Comparison of ENCODE assay signal across 18 cellular contexts in the genomic region with DNA sequence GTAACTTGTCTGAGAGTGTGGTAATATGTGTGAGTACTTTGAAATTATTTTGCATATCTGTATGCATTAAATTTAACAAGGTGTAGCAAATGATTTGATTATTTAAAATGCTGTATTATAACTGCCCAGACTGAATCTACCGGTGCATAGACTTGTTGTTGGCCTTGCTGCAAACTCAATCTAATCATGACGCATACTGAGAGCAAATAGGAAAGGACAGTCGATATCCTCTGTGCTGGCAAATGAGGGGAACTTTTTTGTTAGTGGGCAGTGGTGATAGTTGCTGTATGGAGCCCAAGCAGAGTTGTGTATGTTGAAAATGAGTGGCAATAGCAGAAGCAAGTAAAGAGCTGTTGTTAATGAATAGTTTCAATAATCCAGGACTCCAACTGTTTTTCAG.
DNase-seq lines count a peak whose midpoint lies in the region; ATAC-seq, FAIRE-seq and TF ChIP-seq lines count a peak whose summit lies in the region.
"Had no signal": no experiment of that assay in that cellular context is flagged by ENCODE, and none has a peak within 500 bp of the region (broad histone marks: within the 10 kb centered on the region; RNA-seq: fewer than 3 reads in every experiment).

No MANE protein-coding gene starts in this region.

- ATAC-seq in right lobe of liver = peak; percentile 27 to 58 (median 42)

- peaks cover 32% of the 10 kb centered on the region for H3K4me1 Mint-ChIP-seq in MCF 10A (ENCODE audit: insufficient read depth, unreplicated experiment)
- peaks cover 32% of the 10 kb centered on the region for H3K4me1 Mint-ChIP-seq in type B pancreatic cell (ENCODE audit: unreplicated experiment)

- intact Hi-C loops in MCF 10A (cut with micrococcal nuclease) (loop anchor here (5.0 kb wide), 2 partner anchors 109 to 709 kb away; no protein-coding TSS in a partner anchor), breast epithelium (cut with DNase I; ENCODE audit: low total_unique reads) (no loop called here), right lobe of liver (cut with DNase I) (no loop called here)

- TF ChIP-seq POLR2A in breast epithelium (IDR thresholded peaks at IDR 0.05) = no peak
- TF ChIP-seq POLR2A in right lobe of liver (IDR thresholded peaks at IDR 0.05) = no peak

- H3K9me3 ChIP-seq in breast epithelium (no peaks in the 10 kb centered on the region), right lobe of liver (no peaks in the 10 kb centered on the region)
- H3K9me3 ChIP-seq: vagina had no signal

- TF ChIP-seq CTCF in MCF 10A (IDR thresholded peaks at IDR 0.05; ENCODE audit: unreplicated experiment) (no peak), breast epithelium (IDR thresholded peaks at IDR 0.05) (no peak), bronchial epithelial cell (IDR thresholded peaks at IDR 0.05; ENCODE audit: insufficient read depth, low read length, severe bottlenecking) (no peak), right lobe of liver (IDR thresholded peaks at IDR 0.05) (no peak), type B pancreatic cell (conservative IDR thresholded peaks at IDR 0.05) (no peak)

- H3K36me3 ChIP-seq in breast epithelium (no peaks in the 10 kb centered on the region), bronchial epithelial cell (ENCODE audit: control insufficient read depth, insufficient read depth, low read length) (no peaks in the 10 kb centered on the region), right lobe of liver (no peaks in the 10 kb centered on the region)
- H3K36me3 ChIP-seq: vagina had no signal

- H3K27ac Mint-ChIP-seq in MCF 10A (ENCODE audit: low read depth, unreplicated experiment) = peak overlapping the region; percentile 99
- peak overlapping the region; percentile 96 for H3K27ac Mint-ChIP-seq in type B pancreatic cell
- H3K27ac Mint-ChIP-seq: activated T-cell treated with anti-CD3 and anti-CD28 coated beads, Interleukin-2, amount 50 U/mL, for 72 hours; progenitor cell of endocrine pancreas had no signal

- FAIRE-seq in bronchial epithelial cell (lab: Jason Lieb, UNC) = no peak
- FAIRE-seq: GM18507 had no signal

- 16% methylated on average over 3 of the region's 3 CpGs for WGBS in right lobe of liver (ENCODE audit: insufficient coverage, low coverage, low lambda C conversion rate, missing lambda C conversion rate)

- H3K27ac ChIP-seq in breast epithelium = no peak overlapping the region
- peak overlapping the region; percentile 63 to 87 (median 80) for H3K27ac ChIP-seq in right lobe of liver

- no peaks in the 10 kb centered on the region for H3K27me3 Mint-ChIP-seq in MCF 10A (ENCODE audit: insufficient read depth, unreplicated experiment)
- H3K27me3 Mint-ChIP-seq in type B pancreatic cell = no peaks in the 10 kb centered on the region
- H3K27me3 Mint-ChIP-seq: activated CD4-positive, alpha-beta T cell treated with anti-CD3 and anti-CD28 coated beads, Interleukin-2, amount 10 ng/mL, durations not matched to agents 7 days and 5 days; IgD-negative memory B cell; progenitor cell of endocrine pancreas had no signal

- H3K4me3 Mint-ChIP-seq in MCF 10A (ENCODE audit: unreplicated experiment) (peak overlapping the region; percentile 19), type B pancreatic cell (peak overlapping the region; percentile 85)

- H3K9me3 Mint-ChIP-seq in MCF 10A (ENCODE audit: unreplicated experiment) (no peaks in the 10 kb centered on the region), type B pancreatic cell (peaks cover 11% of the 10 kb centered on the region)
- H3K9me3 Mint-ChIP-seq: IgD-negative memory B cell had no signal

- DNase-seq in MCF 10A (ENCODE audit: unreplicated experiment) (no peak), breast epithelium (ENCODE audit: low spot score in 2 of 2) (no peak), bronchial epithelial cell (ENCODE audit: low read depth) (peak; percentile 75), right lobe of liver (no peak), type B pancreatic cell (ENCODE audit: extremely low spot score, unreplicated experiment) (no peak), COR-L47 (lab: John Stamatoyannopoulos, UW) (no peak), NCI-H1105 treated with DMSO at 0.1 percent for 48 hours (lab: John Stamatoyannopoulos, UW) (no peak)
- DNase-seq in activated CD8-positive, alpha-beta memory T cell treated with anti-CD3 and anti-CD28 coated beads, Interleukin-2, amount 50 U/mL, for 48 hours = no peak
- DNase-seq: activated CD4-positive, alpha-beta T cell treated with anti-CD3 and anti-CD28 coated beads, Interleukin-2, amount 10 ng/mL, durations not matched to agents 7 days and 5 days; activated T-cell treated with anti-CD3 and anti-CD28 coated beads, Interleukin-2, amount 50 U/mL, for 72 hours; NCI-H1048; SHP77 treated with DMSO at 0.1 percent for 48 hours; stimulated activated CD4-positive, alpha-beta T cell treated with anti-CD3 and anti-CD28 coated beads, Interleukin-1b, Interleukin-23, amount 100 ng/mL, for 48 hours; T1000 had no signal

- H3K27me3 ChIP-seq in breast epithelium (no peaks in the 10 kb centered on the region), bronchial epithelial cell (ENCODE audit: control insufficient read depth, insufficient read depth, low read length) (no peaks in the 10 kb centered on the region), right lobe of liver (no peaks in the 10 kb centered on the region)
- H3K27me3 ChIP-seq: vagina had no signal

- H3K4me3 ChIP-seq in breast epithelium (no peak overlapping the region), bronchial epithelial cell (ENCODE audit: low read depth, low read length) (peak overlapping the region; percentile 46), right lobe of liver (peak overlapping the region; percentile 31 to 60 (median 55))

- H3K36me3 Mint-ChIP-seq in MCF 10A (ENCODE audit: insufficient read depth, unreplicated experiment) (peaks cover 17% of the 10 kb centered on the region), type B pancreatic cell (peaks cover 21% of the 10 kb centered on the region)

- POLR2A ChIA-PET in MCF 10A (lab: Yijun Ruan, JAX) = interaction anchor here (0.5 to 8.7 kb wide), 7 partner anchors 10 to 74 kb away, joined by 3 to 104 read pairs (median 48); no protein-coding TSS in a partner anchor

- CTCF ChIA-PET in MCF 10A (lab: Yijun Ruan, JAX) = interaction anchor here (0.5 to 11.0 kb wide), 7 partner anchors 10 to 1281 kb away, joined by 3 to 93 read pairs (median 3); no protein-coding TSS in a partner anchor

- H3K4me1 ChIP-seq in breast epithelium (no peaks in the 10 kb centered on the region), right lobe of liver (peaks cover 0 to 29% (median 6%) of the 10 kb centered on the region in 4 donors)

- no TSS peak for BruUV-seq in MCF 10A (replicated peaks; lab: Mats Ljungman, UMichigan)

Comparison
In these comparisons a context has a peak if more than half of its experiments do, and no peak if none do; other contexts are left out.
1. H3K27ac ChIP-seq: peak in right lobe of liver (3 of 3); none in breast epithelium (0 of 2).
2. H3K4me3 ChIP-seq: peak in bronchial epithelial cell (single experiment) and right lobe of liver (3 of 3); none in breast epithelium (0 of 3).